27 cellular contexts compared by ENCODE assay signal in the genomic region with DNA sequence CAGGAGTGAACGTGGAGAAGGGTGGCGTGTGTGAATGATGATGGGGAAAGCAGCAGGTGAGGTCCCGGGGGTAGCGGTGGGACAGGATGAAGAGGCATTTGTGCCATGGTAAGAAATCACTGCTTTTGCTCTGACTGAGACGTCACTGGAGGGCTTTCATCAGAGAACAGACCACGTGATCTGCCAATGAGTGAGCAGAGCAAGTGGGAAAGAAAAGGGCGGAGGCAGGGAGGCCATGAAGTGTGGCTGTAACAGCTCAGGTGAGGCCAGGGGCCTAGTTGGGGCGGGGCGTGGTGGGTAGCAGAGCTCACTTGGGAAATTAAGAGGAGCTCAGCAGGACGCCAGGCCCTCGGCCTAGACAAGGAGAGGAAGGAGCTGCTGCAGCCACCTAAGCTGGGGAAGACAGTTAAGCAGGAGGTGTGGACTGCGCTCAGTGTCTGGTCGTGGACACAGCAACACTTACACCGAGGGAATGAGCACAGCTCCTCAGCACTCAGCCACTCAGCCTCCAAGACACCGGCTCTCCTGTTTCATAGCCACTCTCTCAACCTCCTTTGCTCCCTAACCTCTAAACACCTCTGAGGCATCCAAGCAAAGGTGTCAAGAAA.
"Had no signal": no experiment of that assay in that cellular context is flagged by ENCODE, and none has a peak within 500 bp of the region (broad histone marks: within the 10 kb centered on the region; RNA-seq: fewer than 3 reads in every experiment).

No MANE protein-coding gene starts in this region.

- FAIRE-seq: urothelium cell line had no signal

- H2AFZ ChIP-seq: hepatocyte, parathyroid adenoma had no signal

- H3K9ac ChIP-seq: parathyroid adenoma had no signal

- H3K27ac ChIP-seq: body of pancreas, cardiac muscle cell, coronary artery, dorsolateral prefrontal cortex, gastroesophageal sphincter, hepatocyte, parathyroid adenoma, right atrium auricular region, thoracic aorta had no signal

- H3K4me2 ChIP-seq: hepatocyte had no signal

- H3K79me2 ChIP-seq: hepatocyte, parathyroid adenoma had no signal

- H3K4me1 ChIP-seq: body of pancreas, gastroesophageal sphincter, parathyroid adenoma had no signal

- H3K9me3 Mint-ChIP-seq: activated naive CD4-positive, alpha-beta T cell treated with anti-CD3 and anti-CD28 coated beads, Interleukin-2, amount 50 U/mL, for 72 hours; activated T-cell treated with anti-CD3 and anti-CD28 coated beads, Interleukin-2, amount 50 U/mL, for 24 hours; activated T-helper 17 cell treated with anti-CD3 and anti-CD28 coated beads, Interleukin-2, amount 50 U/mL, for 72 hours; nephron had no signal

- H3K27ac Mint-ChIP-seq: activated naive CD4-positive, alpha-beta T cell treated with anti-CD3 and anti-CD28 coated beads, Interleukin-2, amount 50 U/mL, for 72 hours; activated T-cell treated with anti-CD3 and anti-CD28 coated beads, Interleukin-2, amount 50 U/mL, for 24 hours; activated T-helper 17 cell treated with anti-CD3 and anti-CD28 coated beads, Interleukin-2, amount 50 U/mL, for 72 hours; nephron had no signal

- H3K4me3 Mint-ChIP-seq: activated T-cell treated with anti-CD3 and anti-CD28 coated beads, Interleukin-2, amount 50 U/mL, for 24 hours; activated T-helper 17 cell treated with anti-CD3 and anti-CD28 coated beads, Interleukin-2, amount 50 U/mL, for 72 hours; nephron had no signal

- H3K36me3 Mint-ChIP-seq: activated naive CD4-positive, alpha-beta T cell treated with anti-CD3 and anti-CD28 coated beads, Interleukin-2, amount 50 U/mL, for 72 hours had no signal

- H3K4me3 ChIP-seq: body of pancreas, cardiac muscle cell, coronary artery, dorsolateral prefrontal cortex, gastroesophageal sphincter, hepatocyte, right atrium auricular region, thoracic aorta had no signal

- H3K9me3 ChIP-seq: body of pancreas, gastroesophageal sphincter, right atrium auricular region, thoracic aorta had no signal

- H3K27me3 Mint-ChIP-seq: activated T-cell treated with anti-CD3 and anti-CD28 coated beads, Interleukin-2, amount 50 U/mL, for 24 hours; activated T-helper 17 cell treated with anti-CD3 and anti-CD28 coated beads, Interleukin-2, amount 50 U/mL, for 72 hours had no signal

- DNase-seq: activated CD4-positive, alpha-beta T cell treated with anti-CD3 and anti-CD28 coated beads, Interleukin-2, amount 50 U/mL, for 48 hours; activated CD8-positive, alpha-beta memory T cell treated with anti-CD3 and anti-CD28 coated beads, Interleukin-2, amount 50 U/mL, for 4 hours; activated gamma-delta T cell treated with Interleukin-2 at 50 U/mL for 16 hours; activated T-cell treated with anti-CD3 and anti-CD28 coated beads, Interleukin-2, amount 50 U/mL, for 24 hours; body of pancreas; cerebellar nuclear complex; dorsolateral prefrontal cortex; effector memory CD4-positive, alpha-beta T cell; islet precursor cell; left ventricle myocardium superior; mammary epithelial cell; occipital lobe; stimulated activated CD4-positive, alpha-beta T cell treated with anti-CD3 and anti-CD28 coated beads, Interleukin-2, amount 100 ng/mL, for 48 hours; stimulated activated naive CD8-positive, alpha-beta T cell treated with anti-CD3 and anti-CD28 coated beads, Interleukin-15, Interleukin-2, amounts not matched to agents 100 U/mL and 50 U/mL, for 24 hours; T-helper 2 cell; trophoblast cell had no signal

- H3K27me3 ChIP-seq: body of pancreas, cardiac muscle cell, dorsolateral prefrontal cortex, gastroesophageal sphincter, hepatocyte, right atrium auricular region had no signal
